ENCODE assay signal across 33 cellular contexts in genomic region chr1:246554201-246554600, GRCh38.
"Had no signal": no experiment of that assay in that cellular context is flagged by ENCODE, and none has a peak within 500 bp of the region (broad histone marks: within the 10 kb centered on the region; RNA-seq: fewer than 3 reads in every experiment).

No MANE protein-coding gene starts in this region.

- DNase-seq: Karpas-422, Kasumi-1, MG63, MM.1S, MV-4-11, NCI-H1048, NCI-H1092, NCI-H1092 treated with DMSO at 0.1 percent for 48 hours, NCI-H1105, NCI-H1105 treated with DMSO at 0.1 percent for 48 hours, NCI-H1417, NCI-H1417 treated with DMSO at 0.1 percent for 48 hours, NCI-H1436, NCI-H1436 treated with DMSO at 0.1 percent for 48 hours, NCI-H146, NCI-H1694, NCI-H1694 treated with DMSO at 0.1 percent for 48 hours, NCI-H187, NCI-H187 treated with DMSO at 0.1 percent for 48 hours, NCI-H1930, NCI-H2029, NCI-H2029 treated with DMSO at 0.1 percent for 48 hours, NCI-H2081, NCI-H2081 treated with DMSO at 0.1 percent for 48 hours, NCI-H2107, NCI-H2171, NCI-H2171 treated with DMSO at 0.1 percent for 48 hours, NCI-H2227 treated with DMSO at 0.1 percent for 48 hours, NCI-H226, NCI-H345, NCI-H446, NCI-H446 treated with DMSO at 0.1 percent for 48 hours, NCI-H510A had no signal
